8 cellular contexts compared by ENCODE assay signal in the genomic region with DNA sequence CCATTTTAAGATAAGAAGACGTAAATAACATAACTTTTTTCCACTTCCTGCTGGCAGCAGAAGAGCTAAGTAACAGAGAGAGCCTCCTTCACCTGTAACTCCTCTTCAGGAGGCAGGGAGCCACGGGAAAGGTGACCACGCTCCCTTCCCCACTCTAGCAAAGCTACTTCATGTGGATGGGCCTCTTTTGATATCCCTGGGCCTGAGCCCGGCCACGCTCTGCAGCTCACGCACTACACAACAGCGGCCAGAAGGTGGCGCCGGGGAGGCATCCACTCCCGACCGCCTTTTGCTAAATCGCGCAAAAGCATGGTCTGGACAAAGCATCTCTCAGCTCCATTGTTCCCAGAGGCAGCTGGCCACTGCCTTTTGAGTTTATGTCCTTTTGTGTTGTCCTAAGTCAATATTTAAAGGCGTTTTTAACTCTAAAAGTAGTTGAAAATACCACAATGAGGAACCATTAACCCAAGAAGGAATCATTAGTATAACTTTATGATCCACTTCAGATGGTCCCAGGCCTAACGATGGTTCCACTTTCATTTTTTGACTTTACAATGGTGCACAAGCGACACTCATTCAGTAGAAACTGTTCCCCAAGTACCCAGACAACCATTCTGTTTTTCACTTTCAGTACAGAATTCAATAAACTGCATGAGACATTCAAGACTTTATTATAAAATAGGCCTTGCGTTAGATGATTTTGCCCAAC. TPM values are rescaled to one million over a fixed set of nuclear protein-coding genes. Genes with fewer than 3 reads are reported as not detected.
DNase-seq lines count a peak whose midpoint lies in the region; ATAC-seq and TF ChIP-seq lines count a peak whose summit lies in the region.

No MANE protein-coding gene starts in this region.

- DNase-seq in IMR-90, result peak; percentile 60
- peak; percentile 87 for DNase-seq in OCI-LY7 (ENCODE audit: low spot score)
- peak; percentile 72 for DNase-seq in activated T-cell treated with anti-CD3 and anti-CD28 coated beads for 24 hours (ENCODE audit: low read depth)
- peak; percentile 95 for DNase-seq in esophagus muscularis mucosa (ENCODE audit: extremely low spot score)
- peak; percentile 71 for DNase-seq in natural killer cell
- DNase-seq in stimulated activated naive B cell treated with anti-CD40 and anti-IgM and Interleukin-4, amounts not matched to agents 10 μg/mL and 1 μg/mL and 100 μg/mL, for 72 hours, result peak; percentile 62

- dilution Hi-C loops in IMR-90 (cut with HindIII; ENCODE audit: low sequenced_read_pairs, unreplicated experiment), result no loop called here

- H3K27me3 ChIP-seq in DOHH2 (ENCODE audit: control insufficient read depth, low read length) (no peaks in the 10 kb centered on the region; the same call in 1 of the 2 replicates), IMR-90 (ENCODE audit: control insufficient read depth, insufficient read depth, low read length) (no peaks in the 10 kb centered on the region), esophagus muscularis mucosa (no peaks in the 10 kb centered on the region)

- H3K9me2 ChIP-seq in DOHH2 (replicated peaks; ENCODE audit: control insufficient read depth, low read length) (no peaks in the 10 kb centered on the region), OCI-LY7 (ENCODE audit: insufficient read depth, low read length) (no peaks in the 10 kb centered on the region)

- H2AFZ ChIP-seq in IMR-90 (replicated peaks; ENCODE audit: low read length, poor library complexity), result peak overlapping the region; percentile 33
- H2AFZ ChIP-seq in OCI-LY7 (ENCODE audit: low read length), result peak overlapping the region; percentile 99

- no peak overlapping the region for H2BK5ac ChIP-seq in IMR-90 (ENCODE audit: low read depth, low read length, poor library complexity, severe bottlenecking)

- peaks cover 0 to 7% of the 10 kb centered on the region in 2 donors for H3K27me3 Mint-ChIP-seq in natural killer cell (ENCODE audit: low read depth in 2 of 2)
- H3K27me3 Mint-ChIP-seq in stimulated activated naive B cell treated with anti-CD40 and anti-IgM and Interleukin-4, amounts not matched to agents 10 μg/mL and 1 μg/mL and 100 μg/mL, for 72 hours, result peaks cover 0 to 6% of the 10 kb centered on the region in 2 donors

- WGBS in IMR-90 (ENCODE audit: extremely low coverage in 2 of 2, insufficient read length in 1 of 2), 2 experiments, result 3% methylated on average over 6 of the region's 17 CpGs; no CpG with 5 or more reads in 1 of the 2 experiments
- WGBS in esophagus muscularis mucosa, result 25% methylated on average over 17 of the region's 17 CpGs

- no peaks in the 10 kb centered on the region for H3K9me3 Mint-ChIP-seq in natural killer cell
- H3K9me3 Mint-ChIP-seq in stimulated activated naive B cell treated with anti-CD40 and anti-IgM and Interleukin-4, amounts not matched to agents 10 μg/mL and 1 μg/mL and 100 μg/mL, for 72 hours, result no peaks in the 10 kb centered on the region

- no peak overlapping the region for H2BK15ac ChIP-seq in IMR-90 (ENCODE audit: low read depth, low read length)

- TF ChIP-seq CTCF in DOHH2 (IDR thresholded peaks at IDR 0.05; ENCODE audit: low read depth, low read length, poor library complexity, severe bottlenecking), result peak; percentile 91
- peak; percentile 92 for TF ChIP-seq CTCF in IMR-90 (conservative IDR thresholded peaks at IDR 0.05; ENCODE audit: low read depth, low read length)
- TF ChIP-seq CTCF in OCI-LY7 (conservative IDR thresholded peaks at IDR 0.05; ENCODE audit: low read length), result peak; percentile 94
- peak; percentile 82 to 96 (median 94) for TF ChIP-seq CTCF in esophagus muscularis mucosa (IDR thresholded peaks at IDR 0.05)
- peak; percentile 92 for TF ChIP-seq CTCF in natural killer cell (IDR thresholded peaks at IDR 0.05)

- no peak overlapping the region for H3K27ac Mint-ChIP-seq in natural killer cell
- no peak overlapping the region for H3K27ac Mint-ChIP-seq in stimulated activated naive B cell treated with anti-CD40 and anti-IgM and Interleukin-4, amounts not matched to agents 10 μg/mL and 1 μg/mL and 100 μg/mL, for 72 hours

- TF ChIP-seq RAD21 in IMR-90 (IDR thresholded peaks at IDR 0.05; ENCODE audit: low read length), result peak; percentile 93

- H2AK9ac ChIP-seq in IMR-90 (replicated peaks; ENCODE audit: low read depth, low read length, poor library complexity), result no peak overlapping the region

- in situ Hi-C loops in IMR-90 (cut with MboI; ENCODE audit: low sequenced_read_pairs), result no loop called here

- no peaks in the 10 kb centered on the region for H3K79me1 ChIP-seq in IMR-90 (ENCODE audit: low read depth in 1 of 2, low read length in 2 of 2)

- no peak overlapping the region for H3K14ac ChIP-seq in IMR-90 (replicated peaks; ENCODE audit: low read depth, low read length)

- BruUV-seq in IMR-90 (replicated peaks; lab: Mats Ljungman, UMichigan) (no TSS peak), OCI-LY7 (replicated peaks; lab: Mats Ljungman, UMichigan) (no TSS peak)

- no peaks in the 10 kb centered on the region for H4K20me1 ChIP-seq in DOHH2 (ENCODE audit: control insufficient read depth, insufficient read depth, low read depth, low read length)
- no peaks in the 10 kb centered on the region for H4K20me1 ChIP-seq in IMR-90 (ENCODE audit: insufficient read depth, low read length)
- no peaks in the 10 kb centered on the region for H4K20me1 ChIP-seq in OCI-LY7 (ENCODE audit: insufficient read depth, low read length)

- peak overlapping the region in 1 of 2 experiments; percentile 16; a peak in 1 of 4 replicates for H4K8ac ChIP-seq in IMR-90 (ENCODE audit: low read depth in 2 of 2, low read length in 2 of 2)

- ATAC-seq in GM21717 (IDR thresholded peaks at IDR 0.05; ENCODE audit: unreplicated experiment) (peak; percentile 97), IMR-90 (ENCODE audit: low read depth) (peak; percentile 99), natural killer cell (peak; percentile 93 to 99 (median 99))
- ATAC-seq in stimulated activated naive B cell treated with anti-CD40 and anti-IgM and Interleukin-4, amounts not matched to agents 10 μg/mL and 1 μg/mL and 100 μg/mL, for 72 hours (replicated peaks), result peak; percentile 89 to 95

- no peak overlapping the region for H4K5ac ChIP-seq in IMR-90 (ENCODE audit: low read depth, low read length)

- intact Hi-C loops in IMR-90 (cut with micrococcal nuclease) (loop anchor here (1.0 to 2.0 kb wide), 3 partner anchors 69 to 140 kb away; a partner anchor contains a TSS), OCI-LY7 (cut with micrococcal nuclease; ENCODE audit: unreplicated experiment) (loop anchor here (1.0 to 10.0 kb wide), 6 partner anchors 69 to 345 kb away; a partner anchor contains a TSS), esophagus muscularis mucosa (cut with DNase I) (loop anchor here (5.0 kb wide), 3 partner anchors 123 to 343 kb away; no protein-coding TSS in a partner anchor), natural killer cell (cut with micrococcal nuclease) (loop anchor here (1.0 to 5.0 kb wide), 4 partner anchors 80 to 344 kb away; no protein-coding TSS in a partner anchor)

- CTCF ChIA-PET in IMR-90 (lab: Yijun Ruan, JAX), result interaction anchor here (0.5 to 2.2 kb wide), 18 partner anchors 9 to 269 kb away, joined by 3 to 33 read pairs (median 3); no protein-coding TSS in a partner anchor
- CTCF ChIA-PET in OCI-LY7 (lab: Charles Lee; ENCODE audit: unreplicated experiment), result interaction anchor here (0.7 to 1.3 kb wide), 6 partner anchors 10 to 344 kb away, joined by 3 to 6 read pairs (median 4); a partner anchor contains a TSS

- 0 out of 2 replicates have a peak, but pooled peaks cover 3% of the 10 kb centered on the region for H3K9me1 ChIP-seq in IMR-90 (ENCODE audit: insufficient read depth, low read length)

- H2BK120ac ChIP-seq in IMR-90 (ENCODE audit: low read depth, low read length), result no peak overlapping the region

- TF ChIP-seq POLR2A in IMR-90 (IDR thresholded peaks at IDR 0.05; ENCODE audit: low read depth, low read length), result no peak
- TF ChIP-seq POLR2A in esophagus muscularis mucosa (IDR thresholded peaks at IDR 0.05; ENCODE audit: low read depth), result no peak

- POLR2A ChIA-PET in IMR-90 (lab: Charles Lee; ENCODE audit: unreplicated experiment) (no interaction called here), OCI-LY7 (lab: Charles Lee) (interaction anchor here (0.7 to 1.1 kb wide), 2 partner anchors 87 to 96 kb away, joined by 3 to 5 read pairs; no protein-coding TSS in a partner anchor)

- H3K18ac ChIP-seq in IMR-90 (ENCODE audit: low read depth, low read length), result no peak overlapping the region

- no peak overlapping the region for H2BK20ac ChIP-seq in IMR-90 (ENCODE audit: low read depth, low read length)

- H3K4me3 ChIP-seq in DOHH2 (ENCODE audit: low read length), result no peak overlapping the region
- no peak overlapping the region for H3K4me3 ChIP-seq in IMR-90 (ENCODE audit: insufficient read depth, low read depth, low read length)
- H3K4me3 ChIP-seq in OCI-LY7 (ENCODE audit: low read depth, low read length, poor library complexity, severe bottlenecking), result peak overlapping the region; percentile 30
- H3K4me3 ChIP-seq in esophagus muscularis mucosa, result no peak overlapping the region

- H3K9me3 ChIP-seq in DOHH2 (ENCODE audit: control insufficient read depth, insufficient read depth, low read length) (no peaks in the 10 kb centered on the region), IMR-90 (ENCODE audit: control insufficient read depth, insufficient read depth, low read length) (no peaks in the 10 kb centered on the region), OCI-LY7 (ENCODE audit: low read length) (no peaks in the 10 kb centered on the region), esophagus muscularis mucosa (no peaks in the 10 kb centered on the region)

- H4K91ac ChIP-seq in IMR-90 (ENCODE audit: insufficient read depth, low read depth, low read length), result no peak overlapping the region

- H3K23ac ChIP-seq in IMR-90 (ENCODE audit: low read depth, low read length), result no peak overlapping the region

- H3K27ac ChIP-seq in DOHH2 (ENCODE audit: low read depth, low read length), result no peak overlapping the region
- no peak overlapping the region for H3K27ac ChIP-seq in IMR-90 (ENCODE audit: insufficient read depth, low read length)
- no peak overlapping the region for H3K27ac ChIP-seq in OCI-LY7 (ENCODE audit: low read depth, low read length, poor library complexity, severe bottlenecking)
- no peak overlapping the region for H3K27ac ChIP-seq in esophagus muscularis mucosa (replicated peaks in 1 of 4)

- no peak overlapping the region for H3K9ac ChIP-seq in IMR-90 (ENCODE audit: low read depth, low read length)

- H3K4me1 ChIP-seq in DOHH2 (ENCODE audit: control insufficient read depth, low read length), result peaks cover 14% of the 10 kb centered on the region
- no peaks in the 10 kb centered on the region; the same call in 1 of the 2 replicates for H3K4me1 ChIP-seq in IMR-90 (ENCODE audit: control insufficient read depth, insufficient read depth, low read length)
- peaks cover 22% of the 10 kb centered on the region for H3K4me1 ChIP-seq in OCI-LY7 (ENCODE audit: insufficient read depth, low read length, poor library complexity, severe bottlenecking)
- peaks cover 0 to 6% (median 1%) of the 10 kb centered on the region in 4 donors for H3K4me1 ChIP-seq in esophagus muscularis mucosa

- no peaks in the 10 kb centered on the region for H3K79me2 ChIP-seq in DOHH2 (ENCODE audit: control insufficient read depth, low read length)
- no peaks in the 10 kb centered on the region for H3K79me2 ChIP-seq in OCI-LY7 (ENCODE audit: insufficient read depth, low read depth, low read length)

- no peak overlapping the region for H2AK5ac ChIP-seq in IMR-90 (ENCODE audit: low read depth, low read length)

- no peak overlapping the region for H3K4ac ChIP-seq in IMR-90 (ENCODE audit: low read depth, low read length)

- no peak overlapping the region for H3K4me3 Mint-ChIP-seq in natural killer cell
- no peak overlapping the region for H3K4me3 Mint-ChIP-seq in stimulated activated naive B cell treated with anti-CD40 and anti-IgM and Interleukin-4, amounts not matched to agents 10 μg/mL and 1 μg/mL and 100 μg/mL, for 72 hours

- no peaks in the 10 kb centered on the region for H3F3A ChIP-seq in DOHH2 (ENCODE audit: control insufficient read depth, insufficient read depth)

- peaks cover 0 to 4% of the 10 kb centered on the region in 2 donors for H3K4me1 Mint-ChIP-seq in natural killer cell
- peaks cover 9 to 13% of the 10 kb centered on the region in 2 donors for H3K4me1 Mint-ChIP-seq in stimulated activated naive B cell treated with anti-CD40 and anti-IgM and Interleukin-4, amounts not matched to agents 10 μg/mL and 1 μg/mL and 100 μg/mL, for 72 hours

- H3K36me3 Mint-ChIP-seq in natural killer cell, result no peaks in the 10 kb centered on the region
- H3K36me3 Mint-ChIP-seq in stimulated activated naive B cell treated with anti-CD40 and anti-IgM and Interleukin-4, amounts not matched to agents 10 μg/mL and 1 μg/mL and 100 μg/mL, for 72 hours, result no peaks in the 10 kb centered on the region

- H3K4me2 ChIP-seq in DOHH2 (ENCODE audit: low read length), result no peak overlapping the region
- H3K4me2 ChIP-seq in IMR-90 (ENCODE audit: low read depth, low read length), result no peak overlapping the region
- H3K4me2 ChIP-seq in OCI-LY7 (ENCODE audit: low read length), result peak overlapping the region; percentile 59

- H3K36me3 ChIP-seq in DOHH2 (ENCODE audit: control insufficient read depth, low read length), result no peaks in the 10 kb centered on the region
- H3K36me3 ChIP-seq in IMR-90 (ENCODE audit: control insufficient read depth, insufficient read depth, low read length), result no peaks in the 10 kb centered on the region
- H3K36me3 ChIP-seq in OCI-LY7 (ENCODE audit: insufficient read depth, low read length), result no peaks in the 10 kb centered on the region
- peaks cover 0 to 39% (median 11%) of the 10 kb centered on the region in 4 donors for H3K36me3 ChIP-seq in esophagus muscularis mucosa

- TF ChIP-seq EP300 in esophagus muscularis mucosa (IDR thresholded peaks at IDR 0.05), result no peak

- no peak overlapping the region for H3K56ac ChIP-seq in IMR-90 (ENCODE audit: extremely low read depth, insufficient read depth, low read length)

RNA-seq across cellular contexts. Expression of a gene that starts 23.6 kb away (rescaled TPM):
- 5.0 and 5.8 TPM in 2 replicates for total RNA-seq in IMR-90 (2012; rRNA removed)
- polyA plus RNA-seq in IMR-90 (2012; rRNA removed), result 25.9 and 26.3 TPM in 2 replicates
- polyA plus RNA-seq in IMR-90 (2012; cell fraction: cytosol; rRNA removed), result 7.6 and 31.9 TPM in 2 replicates
- 6.3 and 8.1 TPM in 2 replicates for polyA plus RNA-seq in IMR-90 (2012; cell fraction: nucleus; rRNA removed; ENCODE audit: low replicate concordance)
- total RNA-seq in OCI-LY7 (2014; rRNA removed; shearing (Covaris generic)), result not detected in 2 replicates
- 0.13 TPM in 1 of 2 replicates, not detected in the other for total RNA-seq in OCI-LY7 (2022)
- total RNA-seq in esophagus muscularis mucosa, result 1 to 10 TPM; 3.8 to 7.8 (median 5.1) TPM
- total RNA-seq in natural killer cell, result 1 to 10 TPM in 1 of 3 donors, under 1 TPM in 1, not detected in 1; 0.45 to 1.0 TPM

RNA-seq across cellular contexts. Expression of a gene that starts 34.0 kb away (rescaled TPM):
- 481 and 875 TPM in 2 replicates for total RNA-seq in IMR-90 (2012; rRNA removed)
- 308 and 358 TPM in 2 replicates for polyA plus RNA-seq in IMR-90 (2012; rRNA removed)
- 108 and 177 TPM in 2 replicates for polyA plus RNA-seq in IMR-90 (2012; cell fraction: cytosol; rRNA removed)
- 87.7 and 227 TPM in 2 replicates for polyA plus RNA-seq in IMR-90 (2012; cell fraction: nucleus; rRNA removed; ENCODE audit: low replicate concordance)
- 498 and 551 TPM in 2 replicates for total RNA-seq in OCI-LY7 (2014; rRNA removed; shearing (Covaris generic))
- 327 and 389 TPM in 2 replicates for total RNA-seq in OCI-LY7 (2022)
- 100 to 1,000 TPM; 100 to 165 (median 142) TPM for total RNA-seq in esophagus muscularis mucosa
- 10 to 100 TPM; 62.2 to 88.0 (median 73.5) TPM for total RNA-seq in natural killer cell

RNA-seq across cellular contexts. Expression of a gene that starts 34.4 kb away (rescaled TPM):
- total RNA-seq in IMR-90 (2012; rRNA removed) (33.9 and 65.8 TPM in 2 replicates), OCI-LY7 (2022) (22.2 and 24.9 TPM in 2 replicates), esophagus muscularis mucosa (10 to 100 TPM in 2 of 4 donors, 1 to 10 TPM in 2; 7.6 to 18.4 (median 10.2) TPM), natural killer cell (10 to 100 TPM; 11.8 to 15.1 (median 13.0) TPM)
- 17.3 and 29.8 TPM in 2 replicates for polyA plus RNA-seq in IMR-90 (2012; rRNA removed)
- 6.3 and 13.7 TPM in 2 replicates for polyA plus RNA-seq in IMR-90 (2012; cell fraction: cytosol; rRNA removed)
- polyA plus RNA-seq in IMR-90 (2012; cell fraction: nucleus; rRNA removed; ENCODE audit: low replicate concordance), result 7.8 and 33.3 TPM in 2 replicates
- 16.0 and 26.5 TPM in 2 replicates for total RNA-seq in OCI-LY7 (2014; rRNA removed; shearing (Covaris generic))
